ENCODE assay signal across 13 cellular contexts in genomic region chr17:28749516-28750177, GRCh38. TPM values are rescaled to one million over a fixed set of nuclear protein-coding genes. Genes with fewer than 3 reads are reported as not detected.
DNase-seq lines count a peak whose midpoint lies in the region; ATAC-seq and TF ChIP-seq lines count a peak whose summit lies in the region.
"Had no signal": no experiment of that assay in that cellular context is flagged by ENCODE, and none has a peak within 500 bp of the region (broad histone marks: within the 10 kb centered on the region; RNA-seq: fewer than 3 reads in every experiment).

No MANE protein-coding gene starts in this region.

- DNase-seq in CD4-positive, CD25-positive, alpha-beta regulatory T cell, result no peak
- DNase-seq in caudate nucleus (lab: John Stamatoyannopoulos, UW) (no peak), neural crest cell (ENCODE audit: low read depth, low spot score) (no peak), Kasumi-1 (lab: John Stamatoyannopoulos, UW) (no peak), NCI-H510A (lab: John Stamatoyannopoulos, UW) (no peak), NCI-H187 (lab: John Stamatoyannopoulos, UW) (no peak)

- H3K27ac ChIP-seq in CD4-positive, CD25-positive, alpha-beta regulatory T cell (ENCODE audit: insufficient read depth, low read length, poor library complexity, severe bottlenecking), result peak overlapping the region; percentile 28
- H3K27ac ChIP-seq in HUES64 (ENCODE audit: low read depth, low read length) (peak overlapping the region; percentile 50; the same call in 1 of the 2 replicates), caudate nucleus (ENCODE audit: low read depth, low read length) (peak overlapping the region; percentile 52)
- H3K27ac ChIP-seq: foreskin keratinocyte had no signal

- TF ChIP-seq CTCF in neural crest cell (conservative IDR thresholded peaks at IDR 0.05), result no peak

- H3K27me3 ChIP-seq in CD4-positive, CD25-positive, alpha-beta regulatory T cell (ENCODE audit: control insufficient read depth, insufficient read depth, low read length), result no peaks in the 10 kb centered on the region
- H3K27me3 ChIP-seq in HUES64 (ENCODE audit: insufficient read depth, low read length), result no peaks in the 10 kb centered on the region
- H3K27me3 ChIP-seq: ascending aorta, foreskin keratinocyte, tibial artery had no signal

- H3K4me3 Mint-ChIP-seq in CD4-positive, CD25-positive, alpha-beta regulatory T cell, result peak overlapping the region in 2 of 4 donors; percentile 67 to 88
- peak overlapping the region; percentile 87 for H3K4me3 Mint-ChIP-seq in neural crest cell
- H3K4me3 Mint-ChIP-seq: CD8-positive, alpha-beta T cell had no signal

- no peaks in the 10 kb centered on the region for H3K9me3 Mint-ChIP-seq in CD4-positive, CD25-positive, alpha-beta regulatory T cell
- no peaks in the 10 kb centered on the region for H3K9me3 Mint-ChIP-seq in neural crest cell
- H3K9me3 Mint-ChIP-seq: CD8-positive, alpha-beta T cell had no signal

- H3K9ac ChIP-seq in HUES64 (ENCODE audit: low read depth, low read length), result no peak overlapping the region

- H3K27me3 Mint-ChIP-seq in CD4-positive, CD25-positive, alpha-beta regulatory T cell, result no peaks in the 10 kb centered on the region
- H3K27me3 Mint-ChIP-seq in neural crest cell (ENCODE audit: low read depth), result peaks cover 9% of the 10 kb centered on the region

- H3K36me3 Mint-ChIP-seq in CD4-positive, CD25-positive, alpha-beta regulatory T cell, result no peaks in the 10 kb centered on the region
- H3K36me3 Mint-ChIP-seq in neural crest cell (ENCODE audit: low read depth), result peaks cover 16% of the 10 kb centered on the region

- no peak overlapping the region for H3K4me3 ChIP-seq in CD4-positive, CD25-positive, alpha-beta regulatory T cell (ENCODE audit: low read depth, low read length)
- H3K4me3 ChIP-seq in HUES64 (ENCODE audit: low read length), result no peak overlapping the region
- H3K4me3 ChIP-seq: ascending aorta, tibial artery had no signal

- peaks cover 0 to 36% (median 5%) of the 10 kb centered on the region in 4 donors for H3K4me1 Mint-ChIP-seq in CD4-positive, CD25-positive, alpha-beta regulatory T cell
- H3K4me1 Mint-ChIP-seq in neural crest cell, result peaks cover 40% of the 10 kb centered on the region

- TF ChIP-seq POLR2A in GM18505 (IDR thresholded peaks at IDR 0.05; ENCODE audit: borderline replicate concordance, extremely low read depth, insufficient read depth, insufficient read length), result no peak

- peaks cover 14% of the 10 kb centered on the region for H3K36me3 ChIP-seq in CD4-positive, CD25-positive, alpha-beta regulatory T cell (ENCODE audit: control insufficient read depth, insufficient read depth, low read length)
- H3K36me3 ChIP-seq in HUES64 (ENCODE audit: insufficient read depth, low read length), result peaks cover 63% of the 10 kb centered on the region

- H3K27ac Mint-ChIP-seq in CD4-positive, CD25-positive, alpha-beta regulatory T cell, result peak overlapping the region in 1 of 3 donors; percentile 52
- H3K27ac Mint-ChIP-seq in neural crest cell (ENCODE audit: unreplicated experiment), result no peak overlapping the region
- H3K27ac Mint-ChIP-seq: CD8-positive, alpha-beta T cell had no signal

- no peak for ATAC-seq in CD4-positive, CD25-positive, alpha-beta regulatory T cell (ENCODE audit: low read depth in 2 of 2)
- ATAC-seq in GM18505 (IDR thresholded peaks at IDR 0.05; ENCODE audit: unreplicated experiment), result no peak

- peaks cover 25% of the 10 kb centered on the region for H3K4me1 ChIP-seq in CD4-positive, CD25-positive, alpha-beta regulatory T cell (ENCODE audit: control insufficient read depth, insufficient read depth, low read length, poor library complexity, severe bottlenecking)
- peaks cover 14% of the 10 kb centered on the region; the same call in 1 of the 2 replicates for H3K4me1 ChIP-seq in HUES64 (ENCODE audit: insufficient read depth, low read length)

- 71% methylated on average over 11 of the region's 11 CpGs for WGBS in HUES64

- no peaks in the 10 kb centered on the region for H3K9me3 ChIP-seq in CD4-positive, CD25-positive, alpha-beta regulatory T cell (ENCODE audit: control insufficient read depth in 2 of 2, low read length in 2 of 2)
- H3K9me3 ChIP-seq in HUES64 (ENCODE audit: insufficient read depth, low read depth, low read length), result no peaks in the 10 kb centered on the region
- H3K9me3 ChIP-seq: ascending aorta, tibial artery had no signal

RNA-seq across cellular contexts. Expression of gene TRAF4, which starts 5.8 kb away (rescaled TPM):
- 320 TPM for total RNA-seq in CD4-positive, CD25-positive, alpha-beta regulatory T cell
- polyA plus RNA-seq in CD4-positive, CD25-positive, alpha-beta regulatory T cell, result 1 to 10 TPM; 1.1 to 2.9 (median 1.7) TPM
- 118 TPM for polyA plus RNA-seq in HUES64 (2013, experiment 1 of 2)
- 115 TPM for polyA plus RNA-seq in HUES64 (2013, experiment 2 of 2)
- 163 and 172 TPM in 2 replicates for total RNA-seq in neural crest cell

RNA-seq across cellular contexts. Expression of gene NEK8, which starts 21.1 kb away (rescaled TPM):
- 7.5 TPM for total RNA-seq in CD4-positive, CD25-positive, alpha-beta regulatory T cell
- polyA plus RNA-seq in CD4-positive, CD25-positive, alpha-beta regulatory T cell, result 1 to 10 TPM; 1.8 to 2.6 (median 2.0) TPM
- 10.3 TPM for polyA plus RNA-seq in HUES64 (2013, experiment 1 of 2)
- 8.4 TPM for polyA plus RNA-seq in HUES64 (2013, experiment 2 of 2)
- total RNA-seq in neural crest cell, result 6.2 and 6.3 TPM in 2 replicates

RNA-seq across cellular contexts. Expression of gene TLCD1, which starts 23.6 kb away (rescaled TPM):
- total RNA-seq in CD4-positive, CD25-positive, alpha-beta regulatory T cell, result 1.3 TPM
- polyA plus RNA-seq in CD4-positive, CD25-positive, alpha-beta regulatory T cell, result not detected
- 32.9 TPM for polyA plus RNA-seq in HUES64 (2013, experiment 1 of 2)
- 35.6 TPM for polyA plus RNA-seq in HUES64 (2013, experiment 2 of 2)
- 6.1 and 6.3 TPM in 2 replicates for total RNA-seq in neural crest cell
- total RNA-seq: ascending aorta, mononuclear cell had no signal

RNA-seq across cellular contexts. Expression of gene RPL23A, which starts 29.9 kb away (rescaled TPM):
- 2,050 TPM for total RNA-seq in CD4-positive, CD25-positive, alpha-beta regulatory T cell
- 1,000 to 10,000 TPM; 4,206 to 5,707 (median 4,669) TPM for polyA plus RNA-seq in CD4-positive, CD25-positive, alpha-beta regulatory T cell
- polyA plus RNA-seq in HUES64 (2013, experiment 1 of 2), result 2,115 TPM
- polyA plus RNA-seq in HUES64 (2013, experiment 2 of 2), result 2,394 TPM
- total RNA-seq in neural crest cell, result 1,750 and 1,862 TPM in 2 replicates

RNA-seq across cellular contexts. Expression of gene RAB34, which starts 32.0 kb away (rescaled TPM):
- 4.0 TPM for total RNA-seq in CD4-positive, CD25-positive, alpha-beta regulatory T cell
- 10 to 100 TPM in 1 of 4 donors, 1 to 10 TPM in 3; 6.6 to 11.5 (median 6.9) TPM for polyA plus RNA-seq in CD4-positive, CD25-positive, alpha-beta regulatory T cell
- 182 TPM for polyA plus RNA-seq in HUES64 (2013, experiment 1 of 2)
- 154 TPM for polyA plus RNA-seq in HUES64 (2013, experiment 2 of 2)
- 83.5 and 87.4 TPM in 2 replicates for total RNA-seq in neural crest cell
